1 cellular context compared by ENCODE assay signal in the genomic region with DNA sequence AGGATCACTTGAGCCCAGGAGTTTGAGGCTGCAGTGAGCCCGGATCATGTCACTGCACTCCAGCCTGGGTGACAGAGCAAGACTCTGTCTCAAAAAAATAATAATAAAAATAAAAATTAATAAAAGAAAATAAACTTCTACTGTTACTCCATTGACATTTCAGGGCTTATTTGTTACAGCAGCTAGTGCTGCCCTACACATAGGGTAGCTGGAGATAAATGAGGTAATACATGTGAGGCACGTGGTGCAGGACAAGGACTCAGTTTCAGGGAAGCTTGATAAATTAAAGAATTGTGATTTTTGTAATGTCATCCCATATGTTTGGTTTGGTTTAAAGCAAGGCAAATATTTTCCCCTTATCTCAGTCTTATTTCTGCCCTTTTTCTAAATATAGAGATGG.
TF ChIP-seq lines count a peak whose summit lies in the region.

No MANE protein-coding gene starts in this region.

TF ChIP-seq in HepG2, 621 proteins besides CTCF, POLR2A, EP300 and RAD21 (continued from another document):
- TF ChIP-seq, protein P1, sequence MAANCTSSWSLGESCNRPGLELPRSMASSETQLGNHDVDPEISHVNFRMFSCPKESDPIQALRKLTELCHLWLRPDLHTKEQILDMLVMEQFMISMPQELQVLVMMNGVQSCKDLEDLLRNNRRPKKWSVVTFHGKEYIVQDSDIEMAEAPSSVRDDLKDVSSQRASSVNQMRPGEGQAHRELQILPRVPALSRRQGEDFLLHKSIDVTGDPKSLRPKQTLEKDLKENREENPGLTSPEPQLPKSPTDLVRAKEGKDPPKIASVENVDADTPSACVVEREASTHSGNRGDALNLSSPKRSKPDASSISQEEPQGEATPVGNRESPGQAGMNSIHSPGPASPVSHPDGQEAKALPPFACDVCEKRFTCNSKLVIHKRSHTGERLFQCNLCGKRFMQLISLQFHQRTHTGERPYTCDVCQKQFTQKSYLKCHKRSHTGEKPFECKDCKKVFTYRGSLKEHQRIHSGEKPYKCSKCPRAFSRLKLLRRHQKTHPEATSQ (CRISPR knock-in tag; IDR thresholded peaks at IDR 0.05; ENCODE audit: borderline replicate concordance) = no peak
- TF ChIP-seq ZMAT3 (CRISPR knock-in tag; conservative IDR thresholded peaks at IDR 0.05) = no peak
